Comparison of ENCODE assay signal across 2 cellular contexts in genomic region chr1:178646821-178647220, GRCh38.
TF ChIP-seq lines count a peak whose summit lies in the region.

No MANE protein-coding gene starts in this region.

TF ChIP-seq in SK-N-SH, 30 proteins besides CTCF, POLR2A, EP300 and RAD21 (continued from another document):
- TF ChIP-seq REST (IDR thresholded peaks at IDR 0.05; ENCODE audit: low read depth, low read length) (no peak), ZBTB33 (IDR thresholded peaks at IDR 0.05; ENCODE audit: borderline replicate concordance, low read depth) (no peak), SMC3 (IDR thresholded peaks at IDR 0.05; ENCODE audit: low read depth, low read length) (no peak), RXRA (IDR thresholded peaks at IDR 0.05; ENCODE audit: borderline replicate concordance, low read depth) (no peak), JUND (IDR thresholded peaks at IDR 0.05) (no peak), TCF12 (IDR thresholded peaks at IDR 0.05) (no peak), GATA2 (CRISPR knock-in tag; IDR thresholded peaks at IDR 0.05) (no peak), NFIC (IDR thresholded peaks at IDR 0.05; ENCODE audit: borderline replicate concordance) (no peak), FOXM1 (IDR thresholded peaks at IDR 0.05; ENCODE audit: low read depth) (no peak), SIN3A (IDR thresholded peaks at IDR 0.05; ENCODE audit: borderline replicate concordance, low read depth, low read length) (no peak), USF2 (IDR thresholded peaks at IDR 0.05; ENCODE audit: borderline replicate concordance, low read depth, low read length) (no peak), GABPA (IDR thresholded peaks at IDR 0.05; ENCODE audit: low read depth) (no peak), IRF3 (IDR thresholded peaks at IDR 0.05; ENCODE audit: low read depth, low read length) (no peak), MAX (IDR thresholded peaks at IDR 0.05; ENCODE audit: low read depth) (no peak), EZH2phosphoT487 (IDR thresholded peaks at IDR 0.05; ENCODE audit: borderline replicate concordance, low read depth) (no peak), RCOR1 (IDR thresholded peaks at IDR 0.05; ENCODE audit: low read length) (no peak), MEF2A (IDR thresholded peaks at IDR 0.05; ENCODE audit: borderline replicate concordance, low read depth) (no peak)

TF ChIP-seq in SK-N-SH treated with all-trans-retinoic acid at 6 μM for 48 hours, 23 proteins besides CTCF, POLR2A, EP300 and RAD21 (continued from another document):
- TF ChIP-seq TSHZ2 (CRISPR knock-in tag; IDR thresholded peaks at IDR 0.05) (no peak), PPARA (CRISPR knock-in tag; IDR thresholded peaks at IDR 0.05; ENCODE audit: borderline replicate concordance) (no peak), PATZ1 (CRISPR knock-in tag; IDR thresholded peaks at IDR 0.05; ENCODE audit: borderline replicate concordance) (no peak), ZNF8 (CRISPR knock-in tag; IDR thresholded peaks at IDR 0.05) (no peak)
